ENCODE assay signal across 21 cellular contexts in genomic region chr12:107415066-107415465, GRCh38.
DNase-seq lines count a peak whose midpoint lies in the region; ATAC-seq and TF ChIP-seq lines count a peak whose summit lies in the region.
"Had no signal": no experiment of that assay in that cellular context is flagged by ENCODE, and none has a peak within 500 bp of the region (broad histone marks: within the 10 kb centered on the region; RNA-seq: fewer than 3 reads in every experiment).

No MANE protein-coding gene starts in this region.

- no peaks in the 10 kb centered on the region for H3K36me3 ChIP-seq in kidney epithelial cell (ENCODE audit: control insufficient read depth, insufficient read depth, low read length)
- H3K36me3 ChIP-seq: ascending aorta, gastroesophageal sphincter, SJSA1, suprapubic skin had no signal

- H3K4me3 Mint-ChIP-seq in natural killer cell = no peak overlapping the region
- H3K4me3 Mint-ChIP-seq: activated CD8-positive, alpha-beta T cell treated with anti-CD3 and anti-CD28 coated beads for 36 hours had no signal

- DNase-seq in AG08396 (ENCODE audit: low spot score) (peak; percentile 55), HS-5 (ENCODE audit: low read depth) (peak; percentile 9), amniotic epithelial cell (ENCODE audit: low read depth) (peak; percentile 64), kidney epithelial cell (ENCODE audit: low read depth) (peak; percentile 75), HCEC 1CT (no peak), NCI-H1694 treated with DMSO at 0.1 percent for 48 hours (lab: John Stamatoyannopoulos, UW) (no peak), natural killer cell (no peak)
- DNase-seq: activated CD8-positive, alpha-beta T cell treated with anti-CD3 and anti-CD28 coated beads for 36 hours; AML-193; effector memory CD4-positive, alpha-beta T cell; mesendoderm; NCI-H1092 treated with DMSO at 0.1 percent for 48 hours; NK-92 treated with Interleukin-12 subunit alpha and Interleukin-12 subunit beta, amount 100 ng/mL, for 24 hours; right cardiac atrium; stimulated activated CD4-positive, alpha-beta T cell treated with anti-CD3 and anti-CD28 coated beads, Interleukin-2, amount 100 ng/mL, for 24 hours had no signal

- intact Hi-C loops in natural killer cell (cut with micrococcal nuclease) = no loop called here

- H3K27me3 Mint-ChIP-seq in natural killer cell (ENCODE audit: low read depth in 2 of 2) = no peaks in the 10 kb centered on the region
- H3K27me3 Mint-ChIP-seq: activated CD8-positive, alpha-beta T cell treated with anti-CD3 and anti-CD28 coated beads for 36 hours had no signal

- no peak for ATAC-seq in HG03457 (IDR thresholded peaks at IDR 0.05; ENCODE audit: unreplicated experiment)
- no peak for ATAC-seq in natural killer cell
- ATAC-seq: activated CD8-positive, alpha-beta T cell treated with anti-CD3 and anti-CD28 coated beads for 36 hours; gastroesophageal sphincter; HepG2; right cardiac atrium had no signal

- H3K4me1 Mint-ChIP-seq in natural killer cell = no peaks in the 10 kb centered on the region

- H3K9me3 Mint-ChIP-seq in natural killer cell = no peaks in the 10 kb centered on the region

- no peaks in the 10 kb centered on the region for H3K36me3 Mint-ChIP-seq in natural killer cell

- no peak overlapping the region for H3K27ac Mint-ChIP-seq in natural killer cell
- H3K27ac Mint-ChIP-seq: activated CD8-positive, alpha-beta T cell treated with anti-CD3 and anti-CD28 coated beads for 36 hours had no signal

- H3K27me3 ChIP-seq in kidney epithelial cell (ENCODE audit: control insufficient read depth, insufficient read depth, low read length) = no peaks in the 10 kb centered on the region
- H3K27me3 ChIP-seq: ascending aorta, gastroesophageal sphincter, SJSA1, suprapubic skin had no signal

- no peak overlapping the region for H3K4me3 ChIP-seq in kidney epithelial cell (ENCODE audit: low read depth, low read length)
- H3K4me3 ChIP-seq: ascending aorta, gastroesophageal sphincter, SJSA1, suprapubic skin had no signal

- peak; percentile 25 for TF ChIP-seq CTCF in kidney epithelial cell (IDR thresholded peaks at IDR 0.05; ENCODE audit: insufficient read depth, low read length, poor library complexity, severe bottlenecking)
- TF ChIP-seq CTCF in natural killer cell (IDR thresholded peaks at IDR 0.05) = no peak

Comparison
In these comparisons a context has a peak if more than half of its experiments do, and no peak if none do; other contexts are left out.
1. DNase-seq: peak in AG08396 (single experiment), HS-5 (single experiment), amniotic epithelial cell (single experiment) and kidney epithelial cell (single experiment); none in HCEC 1CT (single experiment), NCI-H1694 treated with DMSO at 0.1 percent for 48 hours (single experiment) and natural killer cell (single experiment).